ENCODE assay signal across 9 cellular contexts in genomic region chr15:68210821-68211655, GRCh38. TPM values are rescaled to one million over a fixed set of nuclear protein-coding genes. Genes with fewer than 3 reads are reported as not detected.
A peak's percentile ranks its signal among the peaks of the same experiment; 100 is the strongest.
DNase-seq lines count a peak whose midpoint lies in the region; ATAC-seq and TF ChIP-seq lines count a peak whose summit lies in the region.
"Had no signal": no experiment of that assay in that cellular context is flagged by ENCODE, and none has a peak within 500 bp of the region (broad histone marks: within the 10 kb centered on the region; RNA-seq: fewer than 3 reads in every experiment).

No MANE protein-coding gene starts in this region.

- H4K8ac ChIP-seq in mesenchymal stem cell (ENCODE audit: low read length), result peak overlapping the region; percentile 0

- H4K20me1 ChIP-seq in DND-41 (ENCODE audit: insufficient read depth, low read length), result peaks cover 57% of the 10 kb centered on the region

- peak overlapping the region; percentile 19 for H4K91ac ChIP-seq in mesenchymal stem cell (ENCODE audit: low read length)

- H3K79me1 ChIP-seq in mesenchymal stem cell (replicated peaks; ENCODE audit: low read length, poor library complexity, severe bottlenecking), result peaks cover 58% of the 10 kb centered on the region

- no peak overlapping the region for H3K23ac ChIP-seq in mesenchymal stem cell (ENCODE audit: low read length in 2 of 2)

- H3K9ac ChIP-seq in DND-41 (ENCODE audit: low read depth, low read length) (no peak overlapping the region), mesenchymal stem cell (ENCODE audit: low read length) (peak overlapping the region; percentile 72)

- no peak overlapping the region for H3K4me2 ChIP-seq in DND-41 (ENCODE audit: insufficient read depth, low read length)
- no peak overlapping the region for H3K4me2 ChIP-seq in mesenchymal stem cell (ENCODE audit: low read length, poor library complexity, severe bottlenecking)

- peak; percentile 77 for ATAC-seq in DND-41 (ENCODE audit: insufficient read depth, low read depth)
- peak; percentile 47 for ATAC-seq in activated CD8-positive, alpha-beta T cell treated with anti-CD3 and anti-CD28 coated beads, Interleukin-2, amount 10 ng/mL, durations not matched to agents 7 days and 5 days
- ATAC-seq in HG03378 (IDR thresholded peaks at IDR 0.05; ENCODE audit: unreplicated experiment), result no peak
- no peak for ATAC-seq in HG02981 (IDR thresholded peaks at IDR 0.05; ENCODE audit: unreplicated experiment)

- H2AFZ ChIP-seq in DND-41 (ENCODE audit: low read depth, low read length) (no peak overlapping the region), mesenchymal stem cell (ENCODE audit: low read depth, low read length) (no peak overlapping the region)

- H3K27ac Mint-ChIP-seq in activated CD8-positive, alpha-beta T cell treated with anti-CD3 and anti-CD28 coated beads, Interleukin-2, amount 10 ng/mL, durations not matched to agents 7 days and 5 days, result peak overlapping the region; percentile 55

- H3K79me2 ChIP-seq in DND-41 (ENCODE audit: insufficient read depth, low read length), result peaks cover 46% of the 10 kb centered on the region

- H3K18ac ChIP-seq in mesenchymal stem cell (ENCODE audit: low read depth in 1 of 2, low read length in 2 of 2), result peak overlapping the region in 1 of 2 experiments; percentile 26

- H3K4me3 ChIP-seq in DND-41 (ENCODE audit: low read depth in 1 of 2, low read length in 2 of 2) (no peak overlapping the region), mesenchymal stem cell (ENCODE audit: insufficient read depth in 1 of 2, low read depth in 1 of 2, low read length in 2 of 2) (peak overlapping the region in 1 of 2 experiments; percentile 61)

- no peak overlapping the region for H3K14ac ChIP-seq in mesenchymal stem cell (ENCODE audit: low read length in 2 of 2)

- no peak overlapping the region for H2BK15ac ChIP-seq in mesenchymal stem cell (ENCODE audit: low read depth, poor library complexity, severe bottlenecking)

- TF ChIP-seq CTCF in DND-41 (IDR thresholded peaks at IDR 0.05; ENCODE audit: borderline replicate concordance, extremely low read depth, low read length, poor library complexity, severe bottlenecking) (peak; percentile 74), LNCAP (IDR thresholded peaks at IDR 0.05) (peak; percentile 92)

- POLR2A ChIA-PET in activated CD8-positive, alpha-beta T cell treated with anti-CD3 and anti-CD28 coated beads, Interleukin-2, amount 10 ng/mL, durations not matched to agents 7 days and 5 days (lab: Charles Lee), result no interaction called here

- H3K9me3 ChIP-seq in DND-41 (ENCODE audit: insufficient read depth, low read length, severe bottlenecking) (no peaks in the 10 kb centered on the region), mesenchymal stem cell (ENCODE audit: control insufficient read depth, low read length) (no peaks in the 10 kb centered on the region)

- H3K4me1 Mint-ChIP-seq in activated CD8-positive, alpha-beta T cell treated with anti-CD3 and anti-CD28 coated beads, Interleukin-2, amount 10 ng/mL, durations not matched to agents 7 days and 5 days (ENCODE audit: low read depth), result peaks cover 31% of the 10 kb centered on the region

- H2BK5ac ChIP-seq in mesenchymal stem cell (ENCODE audit: low read depth, low read length, poor library complexity, severe bottlenecking), result no peak overlapping the region

- CTCF ChIA-PET in activated CD8-positive, alpha-beta T cell treated with anti-CD3 and anti-CD28 coated beads, Interleukin-2, amount 10 ng/mL, durations not matched to agents 7 days and 5 days (lab: Charles Lee), result interaction anchor here (0.9 to 2.3 kb wide), 7 partner anchors 8 to 347 kb away, joined by 3 to 10 read pairs (median 3); no protein-coding TSS in a partner anchor

- H2AK5ac ChIP-seq in mesenchymal stem cell (ENCODE audit: low read length, severe bottlenecking), result no peak overlapping the region

- no peaks in the 10 kb centered on the region for H3K9me3 Mint-ChIP-seq in activated CD8-positive, alpha-beta T cell treated with anti-CD3 and anti-CD28 coated beads, Interleukin-2, amount 10 ng/mL, durations not matched to agents 7 days and 5 days (ENCODE audit: insufficient read depth)
- H3K9me3 Mint-ChIP-seq: T-helper 1 cell treated with Interleukin-12 subunit alpha and Interleukin-12 subunit beta and Interleukin-4 antibody, amounts not matched to agents 30 μg/mL and 1 μg/mL, for 36 hours had no signal

- no peaks in the 10 kb centered on the region for H3K27me3 Mint-ChIP-seq in activated CD8-positive, alpha-beta T cell treated with anti-CD3 and anti-CD28 coated beads, Interleukin-2, amount 10 ng/mL, durations not matched to agents 7 days and 5 days (ENCODE audit: low read depth)

- 67% methylated on average over 23 of the region's 23 CpGs for WGBS in mesenchymal stem cell

- no peak overlapping the region for H3K4me3 Mint-ChIP-seq in activated CD8-positive, alpha-beta T cell treated with anti-CD3 and anti-CD28 coated beads, Interleukin-2, amount 10 ng/mL, durations not matched to agents 7 days and 5 days
- H3K4me3 Mint-ChIP-seq: T-helper 1 cell treated with Interleukin-12 subunit alpha and Interleukin-12 subunit beta and Interleukin-4 antibody, amounts not matched to agents 30 μg/mL and 1 μg/mL, for 36 hours had no signal

- no peak overlapping the region for H2BK12ac ChIP-seq in mesenchymal stem cell (ENCODE audit: low read length in 2 of 2)

- no peaks in the 10 kb centered on the region for H3K27me3 ChIP-seq in DND-41 (ENCODE audit: insufficient read depth, low read length, poor library complexity)
- H3K27me3 ChIP-seq in mesenchymal stem cell (ENCODE audit: control insufficient read depth in 1 of 2, insufficient read depth in 1 of 2, low read length in 2 of 2), result no peaks in the 10 kb centered on the region

- H3K27ac ChIP-seq in DND-41 (ENCODE audit: low read length) (no peak overlapping the region), mesenchymal stem cell (ENCODE audit: low read length, poor library complexity, severe bottlenecking) (no peak overlapping the region)

- DNase-seq in DND-41 (peak; percentile 56), mesenchymal stem cell (peak; percentile 52)
- peak; percentile 61 for DNase-seq in activated CD8-positive, alpha-beta T cell treated with anti-CD3 and anti-CD28 coated beads, Interleukin-2, amount 10 ng/mL, durations not matched to agents 7 days and 5 days
- peak; percentile 33 for DNase-seq in effector CD4-positive, alpha-beta T cell
- DNase-seq in stimulated activated CD8-positive, alpha-beta memory T cell treated with anti-CD3 and anti-CD28 coated beads, Interleukin-7, amount 100 ng/mL, for 24 hours (ENCODE audit: low read depth), result peak; percentile 21

- H3K4me1 ChIP-seq in DND-41 (ENCODE audit: insufficient read depth, low read length), result no peaks in the 10 kb centered on the region
- H3K4me1 ChIP-seq in mesenchymal stem cell (ENCODE audit: control insufficient read depth, insufficient read depth, low read depth, low read length), result peaks cover 16% of the 10 kb centered on the region

- no peak overlapping the region for H3K4ac ChIP-seq in mesenchymal stem cell (ENCODE audit: low read depth in 1 of 2, low read length in 2 of 2)

- H3K36me3 Mint-ChIP-seq in activated CD8-positive, alpha-beta T cell treated with anti-CD3 and anti-CD28 coated beads, Interleukin-2, amount 10 ng/mL, durations not matched to agents 7 days and 5 days (ENCODE audit: low read depth), result peaks cover 9% of the 10 kb centered on the region

- no peak overlapping the region for H2BK120ac ChIP-seq in mesenchymal stem cell (ENCODE audit: low read depth, low read length)

- H3K36me3 ChIP-seq in DND-41 (ENCODE audit: insufficient read depth, low read length), result peaks cover 58% of the 10 kb centered on the region
- H3K36me3 ChIP-seq in mesenchymal stem cell (ENCODE audit: control insufficient read depth in 1 of 2, insufficient read depth in 2 of 2, low read depth in 1 of 2, low read length in 2 of 2), result peaks cover 0 to 47% of the 10 kb centered on the region in 2 experiments

RNA-seq across cellular contexts. Expression of gene CALML4, which starts 5.9 kb away (rescaled TPM):
- total RNA-seq in activated CD8-positive, alpha-beta T cell treated with anti-CD3 and anti-CD28 coated beads, Interleukin-2, amount 10 ng/mL, durations not matched to agents 7 days and 5 days, result 10 to 100 TPM in 1 of 2 experiments, 1 to 10 TPM in 1; 9.6 to 11.7 TPM
- polyA plus RNA-seq in mesenchymal stem cell (2013, experiment 1 of 2), result 5.0 TPM
- 3.7 TPM for polyA plus RNA-seq in mesenchymal stem cell (2013, experiment 2 of 2)

RNA-seq across cellular contexts. Expression of gene CLN6, which starts 18.5 kb away (rescaled TPM):
- total RNA-seq in activated CD8-positive, alpha-beta T cell treated with anti-CD3 and anti-CD28 coated beads, Interleukin-2, amount 10 ng/mL, durations not matched to agents 7 days and 5 days, result 10 to 100 TPM; 64.5 to 69.7 TPM
- polyA plus RNA-seq in mesenchymal stem cell (2013, experiment 1 of 2), result 23.5 TPM
- polyA plus RNA-seq in mesenchymal stem cell (2013, experiment 2 of 2), result 23.2 TPM

Comparison
In these comparisons a context has a peak if more than half of its experiments do, and no peak if none do; other contexts are left out.
1. ATAC-seq: peak in DND-41 (single experiment) and activated CD8-positive, alpha-beta T cell treated with anti-CD3 and anti-CD28 coated beads, Interleukin-2, amount 10 ng/mL, durations not matched to agents 7 days and 5 days (single experiment); none in HG03378 (single experiment) and HG02981 (single experiment).
2. Peak in every context shown above with its lines, with median percentiles within 50 percentile points of each other: DNase-seq.